17 cellular contexts compared by ENCODE assay signal in genomic region chr4:121191351-121191750, GRCh38. TPM values are rescaled to one million over a fixed set of nuclear protein-coding genes. Genes with fewer than 3 reads are reported as not detected.
"Had no signal": no experiment of that assay in that cellular context is flagged by ENCODE, and none has a peak within 500 bp of the region (broad histone marks: within the 10 kb centered on the region; RNA-seq: fewer than 3 reads in every experiment).

No MANE protein-coding gene starts in this region.

- H3K27ac ChIP-seq: transverse colon, WERI-Rb-1 had no signal

- H3K36me3 ChIP-seq: left lung, transverse colon, WERI-Rb-1 had no signal

- DNase-seq: activated effector memory CD4-positive, alpha-beta T cell treated with anti-CD3 and anti-CD28 coated beads, Interleukin-2, amount 50 U/mL, for 16 hours; activated T-cell treated with anti-CD3 and anti-CD28 coated beads, Interleukin-2, amount 50 U/mL, for 1 hour; aorta; endodermal cell; erythroblast; islet precursor cell; left lung; mammary epithelial cell; naive B cell; Right ventricle myocardium superior; SK-N-SH; stimulated activated CD4-positive, alpha-beta T cell treated with anti-CD3 and anti-CD28 coated beads, Interleukin-4, amount 100 ng/mL, for 4 hours; stimulated activated CD8-positive, alpha-beta memory T cell treated with anti-CD3 and anti-CD28 coated beads, Interleukin-4, amount 100 ng/mL, for 48 hours; stimulated activated naive CD8-positive, alpha-beta T cell treated with anti-CD3 and anti-CD28 coated beads, Interleukin-15, Interleukin-2, amounts not matched to agents 100 U/mL and 50 U/mL, for 24 hours; transverse colon; WERI-Rb-1 had no signal

- H3K4me1 Mint-ChIP-seq: naive B cell had no signal

- H3K9me3 Mint-ChIP-seq: endodermal cell, naive B cell had no signal

- ATAC-seq: stimulated activated naive CD8-positive, alpha-beta T cell treated with anti-CD3 and anti-CD28 coated beads, Interleukin-15, Interleukin-2, amounts not matched to agents 100 U/mL and 50 U/mL, for 24 hours had no signal

- H3K27ac Mint-ChIP-seq: endodermal cell, naive B cell had no signal

- H3K27me3 ChIP-seq: left lung, transverse colon had no signal

- H3K36me3 Mint-ChIP-seq: naive B cell had no signal

- H3K4me3 Mint-ChIP-seq: endodermal cell, naive B cell had no signal

- H3K9me3 ChIP-seq: left lung, SK-N-SH, transverse colon had no signal

- H3K4me3 ChIP-seq: left lung, transverse colon had no signal

RNA-seq across cellular contexts. Expression of gene TNIP3, which starts 27.2 kb away (rescaled TPM):
- total RNA-seq: mammary epithelial cell, Right ventricle myocardium superior, skeletal muscle tissue had no signal
